Comparison of ENCODE assay signal across 8 cellular contexts in the genomic region with DNA sequence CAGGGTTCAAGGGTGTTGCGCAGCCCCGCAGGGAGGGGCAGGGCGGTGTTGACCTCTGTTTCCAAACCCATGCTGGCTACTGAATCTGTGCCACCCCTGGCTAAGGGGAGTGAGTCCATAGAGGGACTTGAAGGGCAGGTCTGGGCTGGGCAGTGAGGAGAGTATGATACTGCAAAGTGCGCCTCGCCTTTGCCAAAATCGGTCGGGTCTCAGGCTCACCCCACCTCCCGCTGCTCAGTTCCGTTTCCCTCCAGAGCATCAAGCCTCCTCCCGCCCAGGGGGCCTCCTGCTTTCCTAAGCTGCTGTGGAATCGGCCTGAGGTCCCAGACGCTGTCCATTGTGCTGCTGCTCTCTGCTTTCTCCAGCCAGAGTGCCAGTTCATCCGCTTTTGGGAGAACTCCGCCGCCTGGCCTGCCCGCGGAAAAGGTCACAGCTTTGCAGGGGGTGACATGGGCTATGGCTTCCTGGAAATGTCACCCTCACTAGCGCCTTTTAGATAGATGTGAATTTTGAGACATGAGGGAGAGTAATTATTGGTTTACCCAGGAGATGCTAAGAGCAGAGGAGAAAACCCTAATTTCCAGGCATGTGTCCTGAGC.
DNase-seq lines count a peak whose midpoint lies in the region; ATAC-seq and TF ChIP-seq lines count a peak whose summit lies in the region.

No MANE protein-coding gene starts in this region.

- H3K27ac Mint-ChIP-seq in Caco-2 (ENCODE audit: unreplicated experiment), result peak overlapping the region; percentile 69

- peaks cover 5% of the 10 kb centered on the region for H3K36me3 Mint-ChIP-seq in Caco-2 (ENCODE audit: insufficient read depth, unreplicated experiment)

- peak overlapping the region; percentile 73 for H3K4me3 ChIP-seq in Caco-2 (ENCODE audit: low read depth, low read length)

- DNase-seq in Caco-2 (no peak), NOMO-1 treated with dmso at 0.1 percent for 144 hours (lab: John Stamatoyannopoulos, UW; ENCODE audit: unreplicated experiment) (peak; percentile 18), caudate nucleus (lab: John Stamatoyannopoulos, UW) (peak in 6 of 61 donors; percentile 28 to 64 (median 39)), NCI-H446 treated with DMSO at 0.1 percent for 48 hours (lab: John Stamatoyannopoulos, UW) (no peak)

- POLR2A ChIA-PET in Caco-2 (lab: Charles Lee), result no interaction called here

- H3K27me3 ChIP-seq in Caco-2 (replicated peaks; ENCODE audit: control insufficient read depth, insufficient read depth, low read length) (no peaks in the 10 kb centered on the region), layer of hippocampus (ENCODE audit: control insufficient read depth, insufficient read depth, low read length) (no peaks in the 10 kb centered on the region)

- no peaks in the 10 kb centered on the region for H3K36me3 ChIP-seq in Caco-2 (ENCODE audit: control insufficient read depth, insufficient read depth, low read length)

- no peaks in the 10 kb centered on the region for H3K4me1 ChIP-seq in Caco-2

- intact Hi-C loops in Caco-2 (cut with micrococcal nuclease; ENCODE audit: unreplicated experiment), result no loop called here

- CTCF ChIA-PET in Caco-2 (lab: Charles Lee), result no interaction called here

- peak; percentile 2 for ATAC-seq in GM21723 (IDR thresholded peaks at IDR 0.05; ENCODE audit: unreplicated experiment)
- no peak for ATAC-seq in HG03469 (IDR thresholded peaks at IDR 0.05; ENCODE audit: unreplicated experiment)

- no peaks in the 10 kb centered on the region for H3K9me3 ChIP-seq in Caco-2

- peaks cover 6% of the 10 kb centered on the region for H3K4me1 Mint-ChIP-seq in Caco-2 (ENCODE audit: low read depth, unreplicated experiment)

- H3K27ac ChIP-seq in caudate nucleus (ENCODE audit: low read depth, low read length), result peak overlapping the region; percentile 93
- H3K27ac ChIP-seq in layer of hippocampus (ENCODE audit: low read depth, low read length), result peak overlapping the region; percentile 91
- peak overlapping the region; percentile 46 for H3K27ac ChIP-seq in temporal lobe (ENCODE audit: low read depth, low read length)

- peak overlapping the region; percentile 82 for H3K4me3 Mint-ChIP-seq in Caco-2 (ENCODE audit: unreplicated experiment)

- no peaks in the 10 kb centered on the region for H3K27me3 Mint-ChIP-seq in Caco-2 (ENCODE audit: insufficient read depth, unreplicated experiment)

- no TSS peak for BruUV-seq in Caco-2 (replicated peaks; lab: Mats Ljungman, UMichigan)

- TF ChIP-seq CTCF in Caco-2 (IDR thresholded peaks at IDR 0.05; ENCODE audit: insufficient read depth in 1 of 2, low read depth in 1 of 2, low read length in 1 of 2, severe bottlenecking in 1 of 2, unreplicated experiment in 1 of 2), result no peak

- H3K9me3 Mint-ChIP-seq in Caco-2 (ENCODE audit: unreplicated experiment), result no peaks in the 10 kb centered on the region
